ENCODE assay signal across 9 cellular contexts in the genomic region with DNA sequence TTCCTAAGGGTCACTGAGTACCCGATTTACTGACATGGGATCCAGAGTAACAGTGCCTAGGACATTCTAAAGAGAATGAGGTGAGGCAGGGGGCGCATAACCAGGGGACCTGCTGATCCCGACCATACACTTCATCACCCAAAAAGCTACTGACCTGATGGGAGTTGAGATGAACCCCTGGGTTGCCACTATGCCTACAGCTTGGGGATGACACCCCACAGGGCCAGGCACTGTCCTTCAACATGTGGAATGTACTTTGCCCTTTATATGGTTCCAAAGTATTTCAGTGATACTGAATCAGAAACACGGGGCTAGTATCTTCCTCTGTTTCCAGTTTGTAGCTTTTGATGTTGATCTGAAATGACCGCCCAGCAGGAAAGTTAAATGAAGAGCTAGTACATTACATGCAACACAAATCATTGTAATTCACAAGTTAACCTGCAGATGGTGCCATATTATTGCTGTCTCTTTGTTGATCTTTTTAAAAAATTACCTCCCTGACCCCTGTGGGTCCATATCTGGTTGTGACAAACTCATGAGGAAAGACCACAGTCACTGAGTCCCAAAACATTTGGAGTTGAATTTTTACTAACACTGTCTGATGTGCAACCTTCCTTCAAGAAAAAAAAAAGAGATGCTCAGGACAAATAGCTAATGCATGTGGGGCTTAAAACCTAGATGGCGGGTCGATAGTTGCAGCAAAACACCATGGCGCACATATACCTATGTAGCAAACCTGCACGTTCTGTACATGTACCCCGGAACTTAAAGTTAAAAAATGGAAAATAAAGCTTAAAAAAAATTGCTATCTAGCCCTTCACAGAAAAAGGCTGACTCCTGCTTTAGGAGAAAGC. TPM values are rescaled to one million over a fixed set of nuclear protein-coding genes. Genes with fewer than 3 reads are reported as not detected.
DNase-seq lines count a peak whose midpoint lies in the region; ATAC-seq and TF ChIP-seq lines count a peak whose summit lies in the region.
"Had no signal": no experiment of that assay in that cellular context is flagged by ENCODE, and none has a peak within 500 bp of the region (broad histone marks: within the 10 kb centered on the region; RNA-seq: fewer than 3 reads in every experiment).

No MANE protein-coding gene starts in this region.

- H4K20me1 ChIP-seq in mammary epithelial cell (ENCODE audit: insufficient read depth, low read length) = no peaks in the 10 kb centered on the region

- no TSS peak for BruUV-seq in mammary epithelial cell (replicated peaks; lab: Mats Ljungman, UMichigan)

- H3K27ac ChIP-seq in HEK293 (ENCODE audit: extremely low read depth, low read depth, low read length) = no peak overlapping the region
- H3K27ac ChIP-seq in mammary epithelial cell (ENCODE audit: insufficient read depth, low read depth, low read length) = no peak overlapping the region

- WGBS in mammary epithelial cell (ENCODE audit: low coverage, missing lambda C conversion rate) = 40% methylated on average over 10 of the region's 10 CpGs

- in situ Hi-C loops in mammary epithelial cell (cut with MboI; ENCODE audit: low sequenced_read_pairs in 2 of 2) = no loop called here

- peak; percentile 46 for DNase-seq in NCI-H2107 treated with DMSO at 0.1 percent for 48 hours (lab: John Stamatoyannopoulos, UW; ENCODE audit: unreplicated experiment)
- DNase-seq in NCI-H2107 (lab: John Stamatoyannopoulos, UW) = no peak
- peak; percentile 3 for DNase-seq in NCI-H526 treated with DMSO at 0.1 percent for 48 hours (lab: John Stamatoyannopoulos, UW)
- peak; percentile 30 for DNase-seq in mammary epithelial cell
- peak; percentile 54 to 69 for DNase-seq in lung microvascular endothelial cell (ENCODE audit: low read depth in 2 of 2)
- no peak for DNase-seq in globus pallidus (ENCODE audit: low spot score)
- DNase-seq: activated naive CD8-positive, alpha-beta T cell treated with anti-CD3 and anti-CD28 coated beads, Interleukin-2, amount 10 ng/mL, durations not matched to agents 7 days and 5 days had no signal

- CTCF ChIA-PET in HEK293 (lab: Yijun Ruan, JAX) (interaction anchor here (0.5 to 5.8 kb wide), 83 partner anchors 9 to 1585 kb away, joined by 3 to 77 read pairs (median 4); a partner anchor contains a TSS), mammary epithelial cell (lab: Charles Lee; ENCODE audit: low non-redundant PET) (interaction anchor here (0.5 to 1.0 kb wide), 11 partner anchors 9 to 1104 kb away, joined by 3 to 11 read pairs (median 4); no protein-coding TSS in a partner anchor)

- no peaks in the 10 kb centered on the region for H3K36me3 ChIP-seq in HEK293 (ENCODE audit: control insufficient read depth in 2 of 2, insufficient read depth in 1 of 2, low read length in 2 of 2)
- no peaks in the 10 kb centered on the region for H3K36me3 ChIP-seq in mammary epithelial cell (ENCODE audit: insufficient read depth, low read length)

- H3K9me3 ChIP-seq in HEK293 (ENCODE audit: control insufficient read depth, insufficient read depth, low read depth, low read length) (no peaks in the 10 kb centered on the region), mammary epithelial cell (replicated peaks; ENCODE audit: insufficient read depth, low read length) (no peaks in the 10 kb centered on the region)

- H3K4me2 ChIP-seq in mammary epithelial cell (ENCODE audit: insufficient read depth, low read depth, low read length) = no peak overlapping the region

- ATAC-seq in GM19023 (IDR thresholded peaks at IDR 0.05; ENCODE audit: unreplicated experiment) = no peak

- H2AFZ ChIP-seq in mammary epithelial cell (ENCODE audit: low read depth, low read length) = no peak overlapping the region

- dilution Hi-C loops in mammary epithelial cell (cut with HindIII; ENCODE audit: low sequenced_read_pairs) = no loop called here

- no peaks in the 10 kb centered on the region for H3K4me1 ChIP-seq in HEK293 (ENCODE audit: control insufficient read depth, insufficient read depth, low read length)
- H3K4me1 ChIP-seq in mammary epithelial cell (ENCODE audit: insufficient read depth, low read length) = peaks cover 14% of the 10 kb centered on the region

- H3K27me3 ChIP-seq in mammary epithelial cell (ENCODE audit: insufficient read depth, low read length) = no peaks in the 10 kb centered on the region

- TF ChIP-seq CTCF in HEK293 (tag by site-specific recombination; IDR thresholded peaks at IDR 0.05) = no peak
- peak; percentile 53 to 54 for TF ChIP-seq CTCF in mammary epithelial cell (conservative IDR thresholded peaks at IDR 0.05 in 1 of 2, IDR thresholded peaks at IDR 0.05 in 1 of 2; ENCODE audit: extremely low read depth in 1 of 2, insufficient read depth in 1 of 2, low read depth in 1 of 2, low read length in 2 of 2)

- H3K79me2 ChIP-seq in mammary epithelial cell (ENCODE audit: insufficient read depth, low read length) = no peaks in the 10 kb centered on the region

- intact Hi-C loops in mammary epithelial cell (cut with micrococcal nuclease) = loop anchor here (1.0 kb wide), 4 partner anchors 216 to 1097 kb away; a partner anchor contains a TSS

- POLR2A ChIA-PET in HEK293 (lab: Yijun Ruan, JAX) = interaction anchor here (1.0 to 1.3 kb wide), 2 partner anchors 216 to 324 kb away, joined by 3 to 6 read pairs; a partner anchor contains a TSS

- no peak overlapping the region for H3K4me3 ChIP-seq in HEK293 (ENCODE audit: low read depth, low read length)
- no peak overlapping the region for H3K4me3 ChIP-seq in mammary epithelial cell (replicated peaks in 1 of 3; ENCODE audit: insufficient read depth in 1 of 3, low read depth in 2 of 3, low read length in 3 of 3)

- H3K9ac ChIP-seq in mammary epithelial cell (ENCODE audit: insufficient read depth, low read length) = no peak overlapping the region

TF ChIP-seq in HEK293, 187 proteins besides CTCF, POLR2A, EP300 and RAD21:
- TF ChIP-seq ZNF571 (tag by site-specific recombination; IDR thresholded peaks at IDR 0.05) (no peak), ZNF664 (tag by site-specific recombination; IDR thresholded peaks at IDR 0.05) (peak; percentile 98), ZNF654 (tag by site-specific recombination; IDR thresholded peaks at IDR 0.05; ENCODE audit: low read depth) (peak; percentile 66)

RNA-seq across cellular contexts. Expression of a gene that starts 42.7 kb away (rescaled TPM):
- total RNA-seq in mammary epithelial cell (under 1 TPM in 1 of 2 donors, not detected in 1; 0.33 TPM), lung microvascular endothelial cell (41.2 and 58.9 TPM in 2 replicates)
- polyA plus RNA-seq in mammary epithelial cell = 0.02 TPM
- polyA minus RNA-seq in mammary epithelial cell = not detected

Comparison
In these comparisons a context has a peak if more than half of its experiments do, and no peak if none do; other contexts are left out.
1. DNase-seq: peak in NCI-H2107 treated with DMSO at 0.1 percent for 48 hours (single experiment), NCI-H526 treated with DMSO at 0.1 percent for 48 hours (single experiment), mammary epithelial cell (single experiment) and lung microvascular endothelial cell (2 of 2); none in NCI-H2107 (single experiment) and globus pallidus (single experiment).
2. RNA of a gene that starts 42.7 kb away (total RNA-seq): 41.2 to 58.9 TPM in lung microvascular endothelial cell; 0.33 TPM in mammary epithelial cell; every median in the first group is over 10 times any median in the second.